1 cellular context compared by ENCODE assay signal in the genomic region with DNA sequence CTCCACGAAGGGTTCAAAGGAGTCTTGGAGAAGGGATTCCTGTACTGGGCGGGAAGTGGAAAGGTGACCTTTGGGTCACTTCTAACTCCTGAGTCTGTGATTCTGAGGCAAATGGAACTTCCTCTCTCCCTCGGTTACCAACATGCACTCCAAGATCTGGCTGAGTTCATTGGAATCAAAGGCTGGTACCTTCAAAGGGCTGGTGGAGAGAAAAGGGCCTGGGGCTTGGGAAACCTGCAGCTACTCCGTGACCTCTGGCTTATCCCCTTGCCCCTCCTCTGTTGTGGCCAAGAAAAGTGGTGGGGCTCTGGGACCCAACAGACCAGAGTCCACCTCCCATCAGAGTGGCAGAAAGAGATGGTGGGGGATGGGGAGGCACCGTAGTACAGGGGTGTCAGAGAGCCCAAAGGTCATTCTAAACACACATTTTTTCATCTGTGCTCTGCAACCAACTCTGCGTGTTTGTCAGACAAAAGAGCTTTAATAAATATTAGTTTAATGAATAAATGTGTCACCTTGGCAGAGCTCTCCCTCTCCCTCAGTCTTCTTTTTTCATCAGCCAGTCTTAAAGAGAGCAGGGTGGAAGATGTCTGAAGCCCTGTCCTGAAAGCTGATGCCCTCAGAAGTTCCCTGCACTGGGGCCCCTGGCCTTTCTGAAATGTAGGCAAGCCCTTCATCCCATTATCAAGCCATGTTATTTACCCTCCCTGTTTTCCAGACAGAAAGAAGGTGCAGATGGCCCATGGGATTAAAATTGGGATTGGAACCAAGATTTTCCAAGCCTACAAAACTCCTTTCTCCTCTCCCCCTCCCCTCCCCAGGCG.
A peak's percentile ranks its signal among the peaks of the same experiment; 100 is the strongest.
TF ChIP-seq lines count a peak whose summit lies in the region.

No MANE protein-coding gene starts in this region.

TF ChIP-seq in HepG2, 621 proteins besides CTCF, POLR2A, EP300 and RAD21 (continued from another document and continues in another):
- TF ChIP-seq, protein P1, sequence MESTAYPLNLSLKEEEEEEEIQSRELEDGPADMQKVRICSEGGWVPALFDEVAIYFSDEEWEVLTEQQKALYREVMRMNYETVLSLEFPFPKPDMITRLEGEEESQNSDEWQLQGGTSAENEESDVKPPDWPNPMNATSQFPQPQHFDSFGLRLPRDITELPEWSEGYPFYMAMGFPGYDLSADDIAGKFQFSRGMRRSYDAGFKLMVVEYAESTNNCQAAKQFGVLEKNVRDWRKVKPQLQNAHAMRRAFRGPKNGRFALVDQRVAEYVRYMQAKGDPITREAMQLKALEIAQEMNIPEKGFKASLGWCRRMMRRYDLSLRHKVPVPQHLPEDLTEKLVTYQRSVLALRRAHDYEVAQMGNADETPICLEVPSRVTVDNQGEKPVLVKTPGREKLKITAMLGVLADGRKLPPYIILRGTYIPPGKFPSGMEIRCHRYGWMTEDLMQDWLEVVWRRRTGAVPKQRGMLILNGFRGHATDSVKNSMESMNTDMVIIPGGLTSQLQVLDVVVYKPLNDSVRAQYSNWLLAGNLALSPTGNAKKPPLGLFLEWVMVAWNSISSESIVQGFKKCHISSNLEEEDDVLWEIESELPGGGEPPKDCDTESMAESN (CRISPR knock-in tag; conservative IDR thresholded peaks at IDR 0.05), result no peak; the same call in 1 of the 2 replicates
- TF ChIP-seq, protein P2, sequence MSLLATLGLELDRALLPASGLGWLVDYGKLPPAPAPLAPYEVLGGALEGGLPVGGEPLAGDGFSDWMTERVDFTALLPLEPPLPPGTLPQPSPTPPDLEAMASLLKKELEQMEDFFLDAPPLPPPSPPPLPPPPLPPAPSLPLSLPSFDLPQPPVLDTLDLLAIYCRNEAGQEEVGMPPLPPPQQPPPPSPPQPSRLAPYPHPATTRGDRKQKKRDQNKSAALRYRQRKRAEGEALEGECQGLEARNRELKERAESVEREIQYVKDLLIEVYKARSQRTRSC (CRISPR knock-in tag; IDR thresholded peaks at IDR 0.05; ENCODE audit: low read depth), result peak; percentile 25; the same call in 1 of the 2 replicates
- TF ChIP-seq, protein P3, sequence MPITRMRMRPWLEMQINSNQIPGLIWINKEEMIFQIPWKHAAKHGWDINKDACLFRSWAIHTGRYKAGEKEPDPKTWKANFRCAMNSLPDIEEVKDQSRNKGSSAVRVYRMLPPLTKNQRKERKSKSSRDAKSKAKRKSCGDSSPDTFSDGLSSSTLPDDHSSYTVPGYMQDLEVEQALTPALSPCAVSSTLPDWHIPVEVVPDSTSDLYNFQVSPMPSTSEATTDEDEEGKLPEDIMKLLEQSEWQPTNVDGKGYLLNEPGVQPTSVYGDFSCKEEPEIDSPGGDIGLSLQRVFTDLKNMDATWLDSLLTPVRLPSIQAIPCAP (CRISPR knock-in tag; IDR thresholded peaks at IDR 0.05; ENCODE audit: low read depth), result no peak
- no peak for TF ChIP-seq ZNF766 (CRISPR knock-in tag; IDR thresholded peaks at IDR 0.05; ENCODE audit: borderline replicate concordance)
- peak; percentile 73 for TF ChIP-seq HNF1A (IDR thresholded peaks at IDR 0.05; ENCODE audit: low read depth)
- TF ChIP-seq HNF1A (CRISPR knock-in tag; IDR thresholded peaks at IDR 0.05; ENCODE audit: borderline replicate concordance), result peak; percentile 86; the same call in 1 of the 2 replicates
- peak; percentile 42; the same call in 1 of the 2 replicates for TF ChIP-seq FOXJ3 (CRISPR knock-in tag; IDR thresholded peaks at IDR 0.05; ENCODE audit: borderline replicate concordance)
- peak; percentile 93 for TF ChIP-seq PHF5A (CRISPR knock-in tag; IDR thresholded peaks at IDR 0.05; ENCODE audit: low read depth, unreplicated experiment)
- peak; percentile 77 for TF ChIP-seq SPEN (CRISPR knock-in tag; IDR thresholded peaks at IDR 0.05; ENCODE audit: low read depth)
- TF ChIP-seq NFE2 (CRISPR knock-in tag; IDR thresholded peaks at IDR 0.05), result no peak
- TF ChIP-seq ZMYM2 (CRISPR knock-in tag; IDR thresholded peaks at IDR 0.05), result no peak
- peak; percentile 95 for TF ChIP-seq HMG20A (CRISPR knock-in tag; IDR thresholded peaks at IDR 0.05; ENCODE audit: borderline replicate concordance)
- TF ChIP-seq, protein P4, sequence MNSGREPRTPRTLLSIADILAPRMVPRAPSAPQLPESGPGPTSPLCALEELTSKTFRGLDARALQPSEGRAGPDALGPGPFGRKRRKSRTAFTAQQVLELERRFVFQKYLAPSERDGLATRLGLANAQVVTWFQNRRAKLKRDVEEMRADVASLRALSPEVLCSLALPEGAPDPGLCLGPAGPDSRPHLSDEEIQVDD (CRISPR knock-in tag; IDR thresholded peaks at IDR 0.05; ENCODE audit: borderline replicate concordance), result no peak
- peak; percentile 99 for TF ChIP-seq MTA1 (CRISPR knock-in tag; IDR thresholded peaks at IDR 0.05; ENCODE audit: borderline replicate concordance)
- TF ChIP-seq, protein P5, sequence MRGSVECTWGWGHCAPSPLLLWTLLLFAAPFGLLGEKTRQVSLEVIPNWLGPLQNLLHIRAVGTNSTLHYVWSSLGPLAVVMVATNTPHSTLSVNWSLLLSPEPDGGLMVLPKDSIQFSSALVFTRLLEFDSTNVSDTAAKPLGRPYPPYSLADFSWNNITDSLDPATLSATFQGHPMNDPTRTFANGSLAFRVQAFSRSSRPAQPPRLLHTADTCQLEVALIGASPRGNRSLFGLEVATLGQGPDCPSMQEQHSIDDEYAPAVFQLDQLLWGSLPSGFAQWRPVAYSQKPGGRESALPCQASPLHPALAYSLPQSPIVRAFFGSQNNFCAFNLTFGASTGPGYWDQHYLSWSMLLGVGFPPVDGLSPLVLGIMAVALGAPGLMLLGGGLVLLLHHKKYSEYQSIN (CRISPR knock-in tag; IDR thresholded peaks at IDR 0.05; ENCODE audit: borderline replicate concordance), result no peak
- peak; percentile 75 for TF ChIP-seq CEBPG (CRISPR knock-in tag; IDR thresholded peaks at IDR 0.05)
- TF ChIP-seq, protein P6, sequence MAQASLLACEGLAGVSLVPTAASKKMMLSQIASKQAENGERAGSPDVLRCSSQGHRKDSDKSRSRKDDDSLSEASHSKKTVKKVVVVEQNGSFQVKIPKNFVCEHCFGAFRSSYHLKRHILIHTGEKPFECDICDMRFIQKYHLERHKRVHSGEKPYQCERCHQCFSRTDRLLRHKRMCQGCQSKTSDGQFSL (CRISPR knock-in tag; IDR thresholded peaks at IDR 0.05), result no peak
- no peak; the same call in 1 of the 2 replicates for TF ChIP-seq ZNF446 (CRISPR knock-in tag; IDR thresholded peaks at IDR 0.05)
- TF ChIP-seq ZNF605 (CRISPR knock-in tag; IDR thresholded peaks at IDR 0.05), result no peak
- TF ChIP-seq DBP (CRISPR knock-in tag; IDR thresholded peaks at IDR 0.05; ENCODE audit: not compliant biosample characterization), result no peak
- peak; percentile 87 for TF ChIP-seq SMYD3 (CRISPR knock-in tag; IDR thresholded peaks at IDR 0.05)
- TF ChIP-seq KDM2A (CRISPR knock-in tag; IDR thresholded peaks at IDR 0.05; ENCODE audit: borderline replicate concordance, low read depth), result peak; percentile 16; the same call in 1 of the 2 replicates
- TF ChIP-seq, protein P7, sequence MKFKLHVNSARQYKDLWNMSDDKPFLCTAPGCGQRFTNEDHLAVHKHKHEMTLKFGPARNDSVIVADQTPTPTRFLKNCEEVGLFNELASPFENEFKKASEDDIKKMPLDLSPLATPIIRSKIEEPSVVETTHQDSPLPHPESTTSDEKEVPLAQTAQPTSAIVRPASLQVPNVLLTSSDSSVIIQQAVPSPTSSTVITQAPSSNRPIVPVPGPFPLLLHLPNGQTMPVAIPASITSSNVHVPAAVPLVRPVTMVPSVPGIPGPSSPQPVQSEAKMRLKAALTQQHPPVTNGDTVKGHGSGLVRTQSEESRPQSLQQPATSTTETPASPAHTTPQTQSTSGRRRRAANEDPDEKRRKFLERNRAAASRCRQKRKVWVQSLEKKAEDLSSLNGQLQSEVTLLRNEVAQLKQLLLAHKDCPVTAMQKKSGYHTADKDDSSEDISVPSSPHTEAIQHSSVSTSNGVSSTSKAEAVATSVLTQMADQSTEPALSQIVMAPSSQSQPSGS (CRISPR knock-in tag; IDR thresholded peaks at IDR 0.05), result peak; percentile 72; the same call in 1 of the 2 replicates
- TF ChIP-seq ZNF570 (CRISPR knock-in tag; IDR thresholded peaks at IDR 0.05; ENCODE audit: borderline replicate concordance), result no peak
- TF ChIP-seq, protein P8, sequence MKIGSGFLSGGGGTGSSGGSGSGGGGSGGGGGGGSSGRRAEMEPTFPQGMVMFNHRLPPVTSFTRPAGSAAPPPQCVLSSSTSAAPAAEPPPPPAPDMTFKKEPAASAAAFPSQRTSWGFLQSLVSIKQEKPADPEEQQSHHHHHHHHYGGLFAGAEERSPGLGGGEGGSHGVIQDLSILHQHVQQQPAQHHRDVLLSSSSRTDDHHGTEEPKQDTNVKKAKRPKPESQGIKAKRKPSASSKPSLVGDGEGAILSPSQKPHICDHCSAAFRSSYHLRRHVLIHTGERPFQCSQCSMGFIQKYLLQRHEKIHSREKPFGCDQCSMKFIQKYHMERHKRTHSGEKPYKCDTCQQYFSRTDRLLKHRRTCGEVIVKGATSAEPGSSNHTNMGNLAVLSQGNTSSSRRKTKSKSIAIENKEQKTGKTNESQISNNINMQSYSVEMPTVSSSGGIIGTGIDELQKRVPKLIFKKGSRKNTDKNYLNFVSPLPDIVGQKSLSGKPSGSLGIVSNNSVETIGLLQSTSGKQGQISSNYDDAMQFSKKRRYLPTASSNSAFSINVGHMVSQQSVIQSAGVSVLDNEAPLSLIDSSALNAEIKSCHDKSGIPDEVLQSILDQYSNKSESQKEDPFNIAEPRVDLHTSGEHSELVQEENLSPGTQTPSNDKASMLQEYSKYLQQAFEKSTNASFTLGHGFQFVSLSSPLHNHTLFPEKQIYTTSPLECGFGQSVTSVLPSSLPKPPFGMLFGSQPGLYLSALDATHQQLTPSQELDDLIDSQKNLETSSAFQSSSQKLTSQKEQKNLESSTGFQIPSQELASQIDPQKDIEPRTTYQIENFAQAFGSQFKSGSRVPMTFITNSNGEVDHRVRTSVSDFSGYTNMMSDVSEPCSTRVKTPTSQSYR (CRISPR knock-in tag; IDR thresholded peaks at IDR 0.05; ENCODE audit: borderline replicate concordance), result peak; percentile 100
- TF ChIP-seq RCOR2 (CRISPR knock-in tag; IDR thresholded peaks at IDR 0.05), result peak; percentile 94
- TF ChIP-seq ZNF652 (CRISPR knock-in tag; IDR thresholded peaks at IDR 0.05; ENCODE audit: borderline replicate concordance, low read depth), result peak; percentile 46; the same call in 1 of the 2 replicates
- no peak for TF ChIP-seq ZNF383 (CRISPR knock-in tag; IDR thresholded peaks at IDR 0.05; ENCODE audit: borderline replicate concordance)
- TF ChIP-seq CREB1 (IDR thresholded peaks at IDR 0.05), result peak; percentile 70
- peak; percentile 65 for TF ChIP-seq CREB1 (CRISPR knock-in tag; IDR thresholded peaks at IDR 0.05)
- 0 out of 2 replicates have a peak, but pooled peaks have one; percentile 28 for TF ChIP-seq ZNF543 (CRISPR knock-in tag; IDR thresholded peaks at IDR 0.05)
- TF ChIP-seq RBM22 (optimal IDR thresholded peaks at IDR 0.05; ENCODE audit: low read length), result no peak
- TF ChIP-seq ZNF33A (CRISPR knock-in tag; IDR thresholded peaks at IDR 0.05; ENCODE audit: borderline replicate concordance), result no peak
- TF ChIP-seq MIER3 (CRISPR knock-in tag; IDR thresholded peaks at IDR 0.05; ENCODE audit: borderline replicate concordance), result peak; percentile 98; the same call in 1 of the 2 replicates
- peak; percentile 64; the same call in 1 of the 2 replicates for TF ChIP-seq ZNF572 (CRISPR knock-in tag; IDR thresholded peaks at IDR 0.05)
- 0 out of 2 replicates have a peak, but pooled peaks have one; percentile 69 for TF ChIP-seq CCDC6 (CRISPR knock-in tag; IDR thresholded peaks at IDR 0.05)
- TF ChIP-seq ZNF550 (CRISPR knock-in tag; IDR thresholded peaks at IDR 0.05; ENCODE audit: borderline replicate concordance), result no peak
- TF ChIP-seq ZEB1 (IDR thresholded peaks at IDR 0.05; ENCODE audit: insufficient replicate concordance, low read depth), result peak; percentile 83
- peak; percentile 84 for TF ChIP-seq ELF3 (CRISPR knock-in tag; IDR thresholded peaks at IDR 0.05)
- TF ChIP-seq PCBP2 (optimal IDR thresholded peaks at IDR 0.05; ENCODE audit: low read depth, low read length, poor library complexity, severe bottlenecking), result no peak
- TF ChIP-seq, protein P9, sequence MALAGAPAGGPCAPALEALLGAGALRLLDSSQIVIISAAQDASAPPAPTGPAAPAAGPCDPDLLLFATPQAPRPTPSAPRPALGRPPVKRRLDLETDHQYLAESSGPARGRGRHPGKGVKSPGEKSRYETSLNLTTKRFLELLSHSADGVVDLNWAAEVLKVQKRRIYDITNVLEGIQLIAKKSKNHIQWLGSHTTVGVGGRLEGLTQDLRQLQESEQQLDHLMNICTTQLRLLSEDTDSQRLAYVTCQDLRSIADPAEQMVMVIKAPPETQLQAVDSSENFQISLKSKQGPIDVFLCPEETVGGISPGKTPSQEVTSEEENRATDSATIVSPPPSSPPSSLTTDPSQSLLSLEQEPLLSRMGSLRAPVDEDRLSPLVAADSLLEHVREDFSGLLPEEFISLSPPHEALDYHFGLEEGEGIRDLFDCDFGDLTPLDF (CRISPR knock-in tag; IDR thresholded peaks at IDR 0.05), result no peak
